Comparison of ENCODE assay signal across 1 cellular context in the genomic region with DNA sequence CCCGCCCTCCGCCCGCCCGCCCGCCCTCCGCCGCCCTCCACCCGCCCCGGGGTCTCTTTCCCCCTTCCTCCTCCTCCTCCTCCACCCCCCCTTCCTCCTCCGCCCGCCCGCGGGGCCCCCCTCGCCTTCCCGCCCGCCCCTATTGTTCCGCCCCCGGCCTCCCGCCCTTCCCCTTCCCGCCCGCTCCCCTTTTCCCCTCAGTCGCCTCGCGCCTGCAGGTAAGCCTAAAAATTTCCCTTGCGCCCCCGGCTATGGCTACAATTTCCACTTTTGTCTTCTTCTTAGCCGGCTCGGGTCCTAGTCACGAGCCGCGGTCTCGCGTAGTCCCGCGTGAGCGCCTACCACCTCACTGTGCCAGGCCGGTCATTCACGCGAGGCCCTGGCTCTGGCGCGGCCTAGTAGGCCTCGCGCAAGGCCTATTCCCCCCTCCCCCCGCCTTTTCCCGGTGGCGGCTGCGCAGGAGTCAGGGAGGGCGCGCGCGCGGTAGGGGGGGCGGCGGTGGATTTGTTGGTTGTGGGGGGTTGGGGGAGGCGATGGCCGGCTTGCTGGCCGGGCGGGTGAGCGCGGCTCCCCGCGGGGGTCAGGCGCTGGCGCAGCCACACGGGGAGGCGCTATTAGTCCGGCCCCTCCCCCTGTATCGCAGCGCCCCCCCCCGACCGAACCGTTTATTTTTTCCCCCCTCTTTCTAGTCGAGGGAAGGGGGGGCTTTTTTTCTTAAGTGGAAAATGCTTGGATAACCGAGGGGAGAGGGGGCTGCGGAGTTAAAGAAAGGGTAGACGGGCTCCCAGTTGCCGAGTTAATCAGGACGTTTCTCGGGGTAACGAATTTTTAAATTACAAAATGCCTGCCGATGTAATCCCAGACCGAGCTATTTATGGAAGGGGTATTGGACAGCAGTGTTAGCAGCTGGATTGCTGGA.
TF ChIP-seq lines count a peak whose summit lies in the region.

No MANE protein-coding gene starts in this region.

TF ChIP-seq in HepG2, 621 proteins besides CTCF, POLR2A, EP300 and RAD21 (continued from another document and continues in another):
- TF ChIP-seq ZNF891 (CRISPR knock-in tag; IDR thresholded peaks at IDR 0.05) (peak; percentile 66; the same call in 1 of the 2 replicates), ZNF839 (CRISPR knock-in tag; IDR thresholded peaks at IDR 0.05; ENCODE audit: borderline replicate concordance) (no peak), SALL2 (CRISPR knock-in tag; IDR thresholded peaks at IDR 0.05) (no peak; the same call in 1 of the 2 replicates), ZNF780A (CRISPR knock-in tag; IDR thresholded peaks at IDR 0.05) (no peak), GLI4 (CRISPR knock-in tag; IDR thresholded peaks at IDR 0.05; ENCODE audit: borderline replicate concordance) (no peak), ZNF556 (CRISPR knock-in tag; IDR thresholded peaks at IDR 0.05; ENCODE audit: borderline replicate concordance) (peak; percentile 8; the same call in 1 of the 2 replicates), HES4 (CRISPR knock-in tag; IDR thresholded peaks at IDR 0.05; ENCODE audit: borderline replicate concordance) (peak; percentile 79; the same call in 1 of the 2 replicates), TEAD3 (CRISPR knock-in tag; optimal IDR thresholded peaks at IDR 0.05; ENCODE audit: borderline replicate concordance) (no peak), ZNF816 (CRISPR knock-in tag; IDR thresholded peaks at IDR 0.05; ENCODE audit: borderline replicate concordance) (no peak), ZNF510 (CRISPR knock-in tag; IDR thresholded peaks at IDR 0.05; ENCODE audit: low read depth) (no peak), NBN (conservative IDR thresholded peaks at IDR 0.05) (no peak), ZZZ3 (CRISPR knock-in tag; IDR thresholded peaks at IDR 0.05; ENCODE audit: borderline replicate concordance) (peak; percentile 82; the same call in 1 of the 2 replicates), ZNF629 (CRISPR knock-in tag; conservative IDR thresholded peaks at IDR 0.05) (peak; percentile 28; the same call in 1 of the 2 replicates), SP4 (CRISPR knock-in tag; IDR thresholded peaks at IDR 0.05) (no peak), KAT7 (CRISPR knock-in tag; IDR thresholded peaks at IDR 0.05; ENCODE audit: borderline replicate concordance) (no peak), TBX2 (CRISPR knock-in tag; IDR thresholded peaks at IDR 0.05; ENCODE audit: borderline replicate concordance) (no peak), ZNF616 (CRISPR knock-in tag; IDR thresholded peaks at IDR 0.05; ENCODE audit: low read depth) (0 out of 2 replicates have a peak, but pooled peaks have one; percentile 27), ZBTB20 (CRISPR knock-in tag; IDR thresholded peaks at IDR 0.05; ENCODE audit: borderline replicate concordance, low read depth) (peak; percentile 44; the same call in 1 of the 2 replicates), CHD4 (IDR thresholded peaks at IDR 0.05; ENCODE audit: borderline replicate concordance, low read length) (no peak), STAG1 (CRISPR knock-in tag; IDR thresholded peaks at IDR 0.05) (no peak), ZNF75D (CRISPR knock-in tag; IDR thresholded peaks at IDR 0.05; ENCODE audit: borderline replicate concordance) (no peak), ZNF232 (CRISPR knock-in tag; IDR thresholded peaks at IDR 0.05; ENCODE audit: borderline replicate concordance) (0 out of 2 replicates have a peak, but pooled peaks have one; percentile 32), HNRNPH1 (optimal IDR thresholded peaks at IDR 0.05; ENCODE audit: low read depth, low read length) (no peak)
- TF ChIP-seq, protein P1, sequence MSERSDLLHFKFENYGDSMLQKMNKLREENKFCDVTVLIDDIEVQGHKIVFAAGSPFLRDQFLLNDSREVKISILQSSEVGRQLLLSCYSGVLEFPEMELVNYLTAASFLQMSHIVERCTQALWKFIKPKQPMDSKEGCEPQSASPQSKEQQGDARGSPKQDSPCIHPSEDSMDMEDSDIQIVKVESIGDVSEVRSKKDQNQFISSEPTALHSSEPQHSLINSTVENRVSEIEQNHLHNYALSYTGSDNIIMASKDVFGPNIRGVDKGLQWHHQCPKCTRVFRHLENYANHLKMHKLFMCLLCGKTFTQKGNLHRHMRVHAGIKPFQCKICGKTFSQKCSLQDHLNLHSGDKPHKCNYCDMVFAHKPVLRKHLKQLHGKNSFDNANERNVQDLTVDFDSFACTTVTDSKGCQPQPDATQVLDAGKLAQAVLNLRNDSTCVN (CRISPR knock-in tag; IDR thresholded peaks at IDR 0.05; ENCODE audit: borderline replicate concordance): no peak
- TF ChIP-seq, protein P2, sequence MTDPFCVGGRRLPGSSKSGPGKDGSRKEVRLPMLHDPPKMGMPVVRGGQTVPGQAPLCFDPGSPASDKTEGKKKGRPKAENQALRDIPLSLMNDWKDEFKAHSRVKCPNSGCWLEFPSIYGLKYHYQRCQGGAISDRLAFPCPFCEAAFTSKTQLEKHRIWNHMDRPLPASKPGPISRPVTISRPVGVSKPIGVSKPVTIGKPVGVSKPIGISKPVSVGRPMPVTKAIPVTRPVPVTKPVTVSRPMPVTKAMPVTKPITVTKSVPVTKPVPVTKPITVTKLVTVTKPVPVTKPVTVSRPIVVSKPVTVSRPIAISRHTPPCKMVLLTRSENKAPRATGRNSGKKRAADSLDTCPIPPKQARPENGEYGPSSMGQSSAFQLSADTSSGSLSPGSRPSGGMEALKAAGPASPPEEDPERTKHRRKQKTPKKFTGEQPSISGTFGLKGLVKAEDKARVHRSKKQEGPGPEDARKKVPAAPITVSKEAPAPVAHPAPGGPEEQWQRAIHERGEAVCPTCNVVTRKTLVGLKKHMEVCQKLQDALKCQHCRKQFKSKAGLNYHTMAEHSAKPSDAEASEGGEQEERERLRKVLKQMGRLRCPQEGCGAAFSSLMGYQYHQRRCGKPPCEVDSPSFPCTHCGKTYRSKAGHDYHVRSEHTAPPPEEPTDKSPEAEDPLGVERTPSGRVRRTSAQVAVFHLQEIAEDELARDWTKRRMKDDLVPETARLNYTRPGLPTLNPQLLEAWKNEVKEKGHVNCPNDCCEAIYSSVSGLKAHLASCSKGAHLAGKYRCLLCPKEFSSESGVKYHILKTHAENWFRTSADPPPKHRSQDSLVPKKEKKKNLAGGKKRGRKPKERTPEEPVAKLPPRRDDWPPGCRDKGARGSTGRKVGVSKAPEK (CRISPR knock-in tag; IDR thresholded peaks at IDR 0.05; ENCODE audit: borderline replicate concordance): no peak
- TF ChIP-seq, protein P3, sequence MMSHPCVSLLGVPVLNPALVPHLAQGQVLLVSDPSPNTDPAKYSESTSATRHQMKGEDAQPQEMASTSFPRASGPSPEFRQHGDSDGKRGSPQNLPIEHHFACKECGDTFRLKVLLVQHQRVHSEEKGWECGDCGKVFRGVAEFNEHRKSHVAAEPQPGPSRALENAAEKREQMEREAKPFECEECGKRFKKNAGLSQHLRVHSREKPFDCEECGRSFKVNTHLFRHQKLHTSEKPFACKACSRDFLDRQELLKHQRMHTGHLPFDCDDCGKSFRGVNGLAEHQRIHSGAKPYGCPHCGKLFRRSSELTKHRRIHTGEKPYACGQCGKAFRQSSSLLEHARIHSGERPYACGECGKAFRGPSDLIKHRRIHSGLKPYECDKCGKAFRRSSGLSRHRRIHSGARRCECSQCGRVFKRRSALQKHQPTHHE (CRISPR knock-in tag; IDR thresholded peaks at IDR 0.05; ENCODE audit: borderline replicate concordance): no peak
- TF ChIP-seq, protein P4, sequence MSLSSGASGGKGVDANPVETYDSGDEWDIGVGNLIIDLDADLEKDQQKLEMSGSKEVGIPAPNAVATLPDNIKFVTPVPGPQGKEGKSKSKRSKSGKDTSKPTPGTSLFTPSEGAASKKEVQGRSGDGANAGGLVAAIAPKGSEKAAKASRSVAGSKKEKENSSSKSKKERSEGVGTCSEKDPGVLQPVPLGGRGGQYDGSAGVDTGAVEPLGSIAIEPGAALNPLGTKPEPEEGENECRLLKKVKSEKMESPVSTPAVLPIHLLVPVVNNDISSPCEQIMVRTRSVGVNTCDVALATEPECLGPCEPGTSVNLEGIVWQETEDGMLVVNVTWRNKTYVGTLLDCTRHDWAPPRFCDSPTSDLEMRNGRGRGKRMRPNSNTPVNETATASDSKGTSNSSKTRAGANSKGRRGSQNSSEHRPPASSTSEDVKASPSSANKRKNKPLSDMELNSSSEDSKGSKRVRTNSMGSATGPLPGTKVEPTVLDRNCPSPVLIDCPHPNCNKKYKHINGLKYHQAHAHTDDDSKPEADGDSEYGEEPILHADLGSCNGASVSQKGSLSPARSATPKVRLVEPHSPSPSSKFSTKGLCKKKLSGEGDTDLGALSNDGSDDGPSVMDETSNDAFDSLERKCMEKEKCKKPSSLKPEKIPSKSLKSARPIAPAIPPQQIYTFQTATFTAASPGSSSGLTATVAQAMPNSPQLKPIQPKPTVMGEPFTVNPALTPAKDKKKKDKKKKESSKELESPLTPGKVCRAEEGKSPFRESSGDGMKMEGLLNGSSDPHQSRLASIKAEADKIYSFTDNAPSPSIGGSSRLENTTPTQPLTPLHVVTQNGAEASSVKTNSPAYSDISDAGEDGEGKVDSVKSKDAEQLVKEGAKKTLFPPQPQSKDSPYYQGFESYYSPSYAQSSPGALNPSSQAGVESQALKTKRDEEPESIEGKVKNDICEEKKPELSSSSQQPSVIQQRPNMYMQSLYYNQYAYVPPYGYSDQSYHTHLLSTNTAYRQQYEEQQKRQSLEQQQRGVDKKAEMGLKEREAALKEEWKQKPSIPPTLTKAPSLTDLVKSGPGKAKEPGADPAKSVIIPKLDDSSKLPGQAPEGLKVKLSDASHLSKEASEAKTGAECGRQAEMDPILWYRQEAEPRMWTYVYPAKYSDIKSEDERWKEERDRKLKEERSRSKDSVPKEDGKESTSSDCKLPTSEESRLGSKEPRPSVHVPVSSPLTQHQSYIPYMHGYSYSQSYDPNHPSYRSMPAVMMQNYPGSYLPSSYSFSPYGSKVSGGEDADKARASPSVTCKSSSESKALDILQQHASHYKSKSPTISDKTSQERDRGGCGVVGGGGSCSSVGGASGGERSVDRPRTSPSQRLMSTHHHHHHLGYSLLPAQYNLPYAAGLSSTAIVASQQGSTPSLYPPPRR (CRISPR knock-in tag; IDR thresholded peaks at IDR 0.05; ENCODE audit: borderline replicate concordance): no peak
- TF ChIP-seq, protein P5, sequence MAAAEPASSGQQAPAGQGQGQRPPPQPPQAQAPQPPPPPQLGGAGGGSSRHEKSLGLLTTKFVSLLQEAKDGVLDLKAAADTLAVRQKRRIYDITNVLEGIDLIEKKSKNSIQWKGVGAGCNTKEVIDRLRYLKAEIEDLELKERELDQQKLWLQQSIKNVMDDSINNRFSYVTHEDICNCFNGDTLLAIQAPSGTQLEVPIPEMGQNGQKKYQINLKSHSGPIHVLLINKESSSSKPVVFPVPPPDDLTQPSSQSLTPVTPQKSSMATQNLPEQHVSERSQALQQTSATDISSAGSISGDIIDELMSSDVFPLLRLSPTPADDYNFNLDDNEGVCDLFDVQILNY (CRISPR knock-in tag; conservative IDR thresholded peaks at IDR 0.05): peak; percentile 57; the same call in 1 of the 2 replicates
- TF ChIP-seq, protein P6, sequence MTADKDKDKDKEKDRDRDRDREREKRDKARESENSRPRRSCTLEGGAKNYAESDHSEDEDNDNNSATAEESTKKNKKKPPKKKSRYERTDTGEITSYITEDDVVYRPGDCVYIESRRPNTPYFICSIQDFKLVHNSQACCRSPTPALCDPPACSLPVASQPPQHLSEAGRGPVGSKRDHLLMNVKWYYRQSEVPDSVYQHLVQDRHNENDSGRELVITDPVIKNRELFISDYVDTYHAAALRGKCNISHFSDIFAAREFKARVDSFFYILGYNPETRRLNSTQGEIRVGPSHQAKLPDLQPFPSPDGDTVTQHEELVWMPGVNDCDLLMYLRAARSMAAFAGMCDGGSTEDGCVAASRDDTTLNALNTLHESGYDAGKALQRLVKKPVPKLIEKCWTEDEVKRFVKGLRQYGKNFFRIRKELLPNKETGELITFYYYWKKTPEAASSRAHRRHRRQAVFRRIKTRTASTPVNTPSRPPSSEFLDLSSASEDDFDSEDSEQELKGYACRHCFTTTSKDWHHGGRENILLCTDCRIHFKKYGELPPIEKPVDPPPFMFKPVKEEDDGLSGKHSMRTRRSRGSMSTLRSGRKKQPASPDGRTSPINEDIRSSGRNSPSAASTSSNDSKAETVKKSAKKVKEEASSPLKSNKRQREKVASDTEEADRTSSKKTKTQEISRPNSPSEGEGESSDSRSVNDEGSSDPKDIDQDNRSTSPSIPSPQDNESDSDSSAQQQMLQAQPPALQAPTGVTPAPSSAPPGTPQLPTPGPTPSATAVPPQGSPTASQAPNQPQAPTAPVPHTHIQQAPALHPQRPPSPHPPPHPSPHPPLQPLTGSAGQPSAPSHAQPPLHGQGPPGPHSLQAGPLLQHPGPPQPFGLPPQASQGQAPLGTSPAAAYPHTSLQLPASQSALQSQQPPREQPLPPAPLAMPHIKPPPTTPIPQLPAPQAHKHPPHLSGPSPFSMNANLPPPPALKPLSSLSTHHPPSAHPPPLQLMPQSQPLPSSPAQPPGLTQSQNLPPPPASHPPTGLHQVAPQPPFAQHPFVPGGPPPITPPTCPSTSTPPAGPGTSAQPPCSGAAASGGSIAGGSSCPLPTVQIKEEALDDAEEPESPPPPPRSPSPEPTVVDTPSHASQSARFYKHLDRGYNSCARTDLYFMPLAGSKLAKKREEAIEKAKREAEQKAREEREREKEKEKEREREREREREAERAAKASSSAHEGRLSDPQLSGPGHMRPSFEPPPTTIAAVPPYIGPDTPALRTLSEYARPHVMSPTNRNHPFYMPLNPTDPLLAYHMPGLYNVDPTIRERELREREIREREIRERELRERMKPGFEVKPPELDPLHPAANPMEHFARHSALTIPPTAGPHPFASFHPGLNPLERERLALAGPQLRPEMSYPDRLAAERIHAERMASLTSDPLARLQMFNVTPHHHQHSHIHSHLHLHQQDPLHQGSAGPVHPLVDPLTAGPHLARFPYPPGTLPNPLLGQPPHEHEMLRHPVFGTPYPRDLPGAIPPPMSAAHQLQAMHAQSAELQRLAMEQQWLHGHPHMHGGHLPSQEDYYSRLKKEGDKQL (CRISPR knock-in tag; IDR thresholded peaks at IDR 0.05; ENCODE audit: low read depth): no peak
- TF ChIP-seq, protein P7, sequence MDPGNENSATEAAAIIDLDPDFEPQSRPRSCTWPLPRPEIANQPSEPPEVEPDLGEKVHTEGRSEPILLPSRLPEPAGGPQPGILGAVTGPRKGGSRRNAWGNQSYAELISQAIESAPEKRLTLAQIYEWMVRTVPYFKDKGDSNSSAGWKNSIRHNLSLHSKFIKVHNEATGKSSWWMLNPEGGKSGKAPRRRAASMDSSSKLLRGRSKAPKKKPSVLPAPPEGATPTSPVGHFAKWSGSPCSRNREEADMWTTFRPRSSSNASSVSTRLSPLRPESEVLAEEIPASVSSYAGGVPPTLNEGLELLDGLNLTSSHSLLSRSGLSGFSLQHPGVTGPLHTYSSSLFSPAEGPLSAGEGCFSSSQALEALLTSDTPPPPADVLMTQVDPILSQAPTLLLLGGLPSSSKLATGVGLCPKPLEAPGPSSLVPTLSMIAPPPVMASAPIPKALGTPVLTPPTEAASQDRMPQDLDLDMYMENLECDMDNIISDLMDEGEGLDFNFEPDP (CRISPR knock-in tag; conservative IDR thresholded peaks at IDR 0.05): no peak
- TF ChIP-seq, protein P8, sequence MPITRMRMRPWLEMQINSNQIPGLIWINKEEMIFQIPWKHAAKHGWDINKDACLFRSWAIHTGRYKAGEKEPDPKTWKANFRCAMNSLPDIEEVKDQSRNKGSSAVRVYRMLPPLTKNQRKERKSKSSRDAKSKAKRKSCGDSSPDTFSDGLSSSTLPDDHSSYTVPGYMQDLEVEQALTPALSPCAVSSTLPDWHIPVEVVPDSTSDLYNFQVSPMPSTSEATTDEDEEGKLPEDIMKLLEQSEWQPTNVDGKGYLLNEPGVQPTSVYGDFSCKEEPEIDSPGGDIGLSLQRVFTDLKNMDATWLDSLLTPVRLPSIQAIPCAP (CRISPR knock-in tag; IDR thresholded peaks at IDR 0.05; ENCODE audit: low read depth): no peak
